ENCODE assay signal across 9 cellular contexts in the genomic region with DNA sequence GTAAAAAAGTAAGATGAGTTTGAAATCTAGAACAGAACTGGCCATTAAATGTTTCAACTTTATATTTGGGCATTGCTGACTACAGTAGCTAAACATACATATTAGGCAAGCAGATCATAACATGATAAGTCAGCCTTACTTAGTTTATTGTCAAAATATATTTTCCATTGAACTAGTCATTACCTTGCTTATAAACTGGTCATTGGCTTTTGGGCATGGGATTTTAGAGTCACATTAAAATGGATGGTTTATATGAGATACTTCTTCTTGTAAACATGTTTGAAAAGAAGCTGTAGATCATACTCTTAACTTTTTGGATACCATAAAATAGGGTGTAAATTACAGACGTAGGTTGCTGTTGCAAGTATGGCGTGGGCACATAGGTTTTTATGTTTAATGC. TPM values are rescaled to one million over a fixed set of nuclear protein-coding genes. Genes with fewer than 3 reads are reported as not detected.
A peak's percentile ranks its signal among the peaks of the same experiment; 100 is the strongest.
DNase-seq lines count a peak whose midpoint lies in the region; TF ChIP-seq lines count a peak whose summit lies in the region.
"Had no signal": no experiment of that assay in that cellular context is flagged by ENCODE, and none has a peak within 500 bp of the region (broad histone marks: within the 10 kb centered on the region; RNA-seq: fewer than 3 reads in every experiment).

No MANE protein-coding gene starts in this region.

- H3K36me3 ChIP-seq in HAP-1 (replicated peaks) (no peaks in the 10 kb centered on the region), SK-N-MC (ENCODE audit: insufficient read depth, low read length) (no peaks in the 10 kb centered on the region), skeletal muscle tissue (ENCODE audit: control insufficient read depth in 3 of 3, insufficient read depth in 3 of 3, low read length in 3 of 3) (no peaks in the 10 kb centered on the region)

- H3K9ac ChIP-seq in SK-N-MC (ENCODE audit: insufficient read length) (peak overlapping the region; percentile 96), skeletal muscle tissue (ENCODE audit: low read depth in 1 of 3, low read length in 3 of 3) (peak overlapping the region; percentile 98 to 100 (median 99))

- H3K27ac ChIP-seq in SK-N-MC, result peak overlapping the region; percentile 96; the same call in 1 of the 2 replicates
- peak overlapping the region; percentile 100 for H3K27ac ChIP-seq in skeletal muscle tissue (ENCODE audit: low read depth, low read length)

- no peak for TF ChIP-seq CTCF in fibroblast of pulmonary artery (IDR thresholded peaks at IDR 0.05; ENCODE audit: low read length, missing control alignments)

- H3K9me3 ChIP-seq in HAP-1 (no peaks in the 10 kb centered on the region), SK-N-MC (ENCODE audit: low read depth, low read length) (no peaks in the 10 kb centered on the region), skeletal muscle tissue (ENCODE audit: control insufficient read depth in 3 of 3, low read length in 3 of 3) (no peaks in the 10 kb centered on the region)

- in situ Hi-C loops in HAP-1 (cut with MboI; ENCODE audit: low sequenced_read_pairs), result loop anchor here (10.0 kb wide), 1 partner anchor 95 kb away; a partner anchor contains a TSS

- no peaks in the 10 kb centered on the region for H3K27me3 ChIP-seq in HAP-1 (ENCODE audit: low read depth)
- H3K27me3 ChIP-seq in skeletal muscle tissue (ENCODE audit: control insufficient read depth in 3 of 3, insufficient read depth in 3 of 3, low read length in 3 of 3), result no peaks in the 10 kb centered on the region

- peaks cover 47% of the 10 kb centered on the region for H3K4me1 ChIP-seq in HAP-1
- peaks cover 22 to 40% (median 30%) of the 10 kb centered on the region in 3 donors for H3K4me1 ChIP-seq in skeletal muscle tissue (ENCODE audit: control insufficient read depth in 3 of 3, insufficient read depth in 3 of 3, low read length in 3 of 3)

- H3K4me3 ChIP-seq in HAP-1 (0 out of 2 replicates have a peak overlapping the region, but pooled peaks have one; percentile 4), SK-N-MC (peak overlapping the region; percentile 88), fibroblast of pulmonary artery (replicated peaks; ENCODE audit: low read depth, low read length) (peak overlapping the region; percentile 97), skeletal muscle tissue (ENCODE audit: low read length in 3 of 3) (peak overlapping the region; percentile 77 to 94 (median 93))

- DNase-seq in HAP-1 (ENCODE audit: low spot score in 2 of 2), result no peak
- no peak for DNase-seq in SK-N-MC (ENCODE audit: low read depth, low spot score)
- DNase-seq in fibroblast of pulmonary artery (ENCODE audit: low read depth), result no peak
- DNase-seq in C1 segment of cervical spinal cord (lab: John Stamatoyannopoulos, UW), result no peak
- no peak for DNase-seq in midbrain (lab: John Stamatoyannopoulos, UW)
- DNase-seq in kidney glomerular epithelial cell (lab: John Stamatoyannopoulos, UW), result no peak
- no peak for DNase-seq in SW480 (ENCODE audit: low spot score)
- DNase-seq: NCI-H1930 had no signal

RNA-seq across cellular contexts. Expression of a gene that starts 2.7 kb away (rescaled TPM):
- total RNA-seq in skeletal muscle tissue, result 478 TPM

Comparison
In these comparisons a context has a peak if more than half of its experiments do, and no peak if none do; other contexts are left out.
1. H3K4me3 ChIP-seq: peak in every context shown above with its lines; median percentile 97 in fibroblast of pulmonary artery; 93 in skeletal muscle tissue; 88 in SK-N-MC; 4 in HAP-1.